Comparison of ENCODE assay signal across 16 cellular contexts in the genomic region with DNA sequence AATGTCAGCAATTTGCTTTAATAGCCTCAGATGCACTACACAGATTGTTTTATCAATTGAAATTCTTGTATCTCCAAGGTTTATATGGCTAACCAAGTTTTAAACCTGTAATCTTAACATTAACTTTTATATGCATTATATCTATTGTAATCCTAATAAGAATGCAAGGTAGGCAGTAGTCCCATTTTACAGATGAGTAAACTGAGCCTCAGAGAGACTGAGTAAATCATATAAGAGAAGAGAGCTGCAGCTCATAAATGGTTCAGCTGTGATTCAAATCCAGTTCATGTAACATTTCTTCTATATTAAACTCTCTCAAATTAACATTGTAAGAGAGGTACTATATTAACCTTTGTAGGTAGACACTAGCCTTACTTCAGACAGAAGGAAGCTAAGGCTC. TPM values are rescaled to one million over a fixed set of nuclear protein-coding genes. Genes with fewer than 3 reads are reported as not detected.
DNase-seq lines count a peak whose midpoint lies in the region; ATAC-seq, FAIRE-seq and TF ChIP-seq lines count a peak whose summit lies in the region.
"Had no signal": no experiment of that assay in that cellular context is flagged by ENCODE, and none has a peak within 500 bp of the region (broad histone marks: within the 10 kb centered on the region; RNA-seq: fewer than 3 reads in every experiment).

No MANE protein-coding gene starts in this region.

- H4K20me1 ChIP-seq in IMR-90 (ENCODE audit: insufficient read depth, low read length) = no peaks in the 10 kb centered on the region
- no peaks in the 10 kb centered on the region for H4K20me1 ChIP-seq in astrocyte (ENCODE audit: insufficient read depth, low read length)
- no peaks in the 10 kb centered on the region for H4K20me1 ChIP-seq in osteoblast (ENCODE audit: insufficient read depth, low read length)

- H3K4me1 Mint-ChIP-seq in astrocyte (ENCODE audit: low read depth, unreplicated experiment) (peaks cover 21% of the 10 kb centered on the region), immature natural killer cell (peaks cover 18 to 19% of the 10 kb centered on the region in 2 donors)
- H3K4me1 Mint-ChIP-seq in CD4-positive, alpha-beta memory T cell = peaks cover 6 to 24% (median 15%) of the 10 kb centered on the region in 4 donors
- H3K4me1 Mint-ChIP-seq: H9 had no signal

- in situ Hi-C loops in IMR-90 (cut with MboI; ENCODE audit: low sequenced_read_pairs) = no loop called here

- no peak for DNase-seq in A673 (ENCODE audit: low spot score)
- no peak for DNase-seq in IMR-90
- no peak for DNase-seq in astrocyte (ENCODE audit: low read depth)
- no peak for DNase-seq in osteoblast (ENCODE audit: insufficient read length, low spot score, missing footprints)
- no peak for DNase-seq in immature natural killer cell
- DNase-seq in CD4-positive, alpha-beta memory T cell = no peak
- DNase-seq: 8988T; CD4-positive, alpha-beta T cell; DMS153; GF-D8; H9 had no signal

- CTCF ChIA-PET in A673 (lab: Charles Lee) = no interaction called here
- CTCF ChIA-PET in IMR-90 (lab: Yijun Ruan, JAX) = no interaction called here
- CTCF ChIA-PET in CD4-positive, alpha-beta memory T cell (lab: Charles Lee; ENCODE audit: partially characterized antibody) = interaction anchor here (0.8 kb wide), 1 partner anchor 70 kb away, joined by 4 read pairs; no protein-coding TSS in a partner anchor

- H2BK120ac ChIP-seq in IMR-90 (ENCODE audit: low read depth, low read length) = no peak overlapping the region; the same call in 1 of the 2 replicates

- H3K79me2 ChIP-seq in astrocyte (ENCODE audit: insufficient read depth, low read length) (peaks cover 60% of the 10 kb centered on the region), osteoblast (ENCODE audit: insufficient read depth, low read length) (peaks cover 9% of the 10 kb centered on the region)

- TF ChIP-seq POLR2A in IMR-90 (IDR thresholded peaks at IDR 0.05; ENCODE audit: low read depth, low read length) = no peak

- TF ChIP-seq RAD21 in IMR-90 (IDR thresholded peaks at IDR 0.05; ENCODE audit: low read length) = no peak

- no TSS peak for BruUV-seq in A673 (replicated peaks; lab: Mats Ljungman, UMichigan)
- BruUV-seq in IMR-90 (replicated peaks; lab: Mats Ljungman, UMichigan) = no TSS peak

- no peak overlapping the region for H4K91ac ChIP-seq in IMR-90 (ENCODE audit: insufficient read depth, low read depth, low read length)

- H3K36me3 Mint-ChIP-seq in astrocyte (ENCODE audit: low read depth, unreplicated experiment) (peaks cover 20% of the 10 kb centered on the region), immature natural killer cell (peaks cover 0 to 3% (median 0%) of the 10 kb centered on the region in 3 donors)
- H3K36me3 Mint-ChIP-seq in CD4-positive, alpha-beta memory T cell = no peaks in the 10 kb centered on the region

- H3K4me3 ChIP-seq in A673 (ENCODE audit: low read depth, low read length, poor library complexity, severe bottlenecking) (no peak overlapping the region), IMR-90 (ENCODE audit: insufficient read depth, low read depth, low read length) (no peak overlapping the region), astrocyte (ENCODE audit: insufficient read depth, low read depth, low read length) (no peak overlapping the region), osteoblast (ENCODE audit: insufficient read depth, low read length) (no peak overlapping the region)
- H3K4me3 ChIP-seq in CD4-positive, alpha-beta memory T cell (ENCODE audit: low read length in 2 of 2) = no peak overlapping the region

- ATAC-seq in IMR-90 (ENCODE audit: low read depth) = no peak
- ATAC-seq in GM21390 (IDR thresholded peaks at IDR 0.05; ENCODE audit: unreplicated experiment) = no peak

- H3K23ac ChIP-seq in IMR-90 (ENCODE audit: low read depth, low read length) = no peak overlapping the region

- H3K9me1 ChIP-seq in IMR-90 (ENCODE audit: insufficient read depth, low read length) = peaks cover 14% of the 10 kb centered on the region

- H2AK9ac ChIP-seq in IMR-90 (replicated peaks; ENCODE audit: low read depth, low read length, poor library complexity) = no peak overlapping the region

- H4K8ac ChIP-seq in IMR-90 (ENCODE audit: low read depth in 2 of 2, low read length in 2 of 2) = peak overlapping the region; percentile 5 to 44; a peak in 1 of 4 replicates

- H3K4me1 ChIP-seq in A673 (ENCODE audit: insufficient read depth, low read length, poor library complexity, severe bottlenecking) (peaks cover 48% of the 10 kb centered on the region), IMR-90 (ENCODE audit: control insufficient read depth, insufficient read depth, low read length) (peaks cover 26% of the 10 kb centered on the region), astrocyte (ENCODE audit: insufficient read depth, low read length) (peaks cover 56% of the 10 kb centered on the region), osteoblast (ENCODE audit: insufficient read depth, low read length) (peaks cover 36% of the 10 kb centered on the region)
- H3K4me1 ChIP-seq in CD4-positive, alpha-beta memory T cell (ENCODE audit: insufficient read depth, low read length) = peaks cover 14% of the 10 kb centered on the region

- dilution Hi-C loops in IMR-90 (cut with HindIII; ENCODE audit: low sequenced_read_pairs, unreplicated experiment) = no loop called here

- H3K27ac Mint-ChIP-seq in astrocyte (ENCODE audit: unreplicated experiment) (no peak overlapping the region), immature natural killer cell (no peak overlapping the region)
- H3K27ac Mint-ChIP-seq in CD4-positive, alpha-beta memory T cell = no peak overlapping the region
- H3K27ac Mint-ChIP-seq: B cell; CD4-positive, alpha-beta T cell had no signal

- H4K5ac ChIP-seq in IMR-90 (ENCODE audit: low read depth, low read length) = no peak overlapping the region; the same call in 1 of the 2 replicates

- H3K4ac ChIP-seq in IMR-90 (ENCODE audit: low read depth, low read length) = peak overlapping the region; percentile 72; the same call in 1 of the 2 replicates

- H3K27me3 ChIP-seq in A673 (replicated peaks; ENCODE audit: insufficient read depth, low read depth, low read length, poor library complexity) = no peaks in the 10 kb centered on the region
- no peaks in the 10 kb centered on the region for H3K27me3 ChIP-seq in IMR-90 (ENCODE audit: control insufficient read depth, insufficient read depth, low read length)
- H3K27me3 ChIP-seq in astrocyte (ENCODE audit: insufficient read depth, low read length) = no peaks in the 10 kb centered on the region
- H3K27me3 ChIP-seq in osteoblast (ENCODE audit: insufficient read depth, low read length) = no peaks in the 10 kb centered on the region
- no peaks in the 10 kb centered on the region for H3K27me3 ChIP-seq in CD4-positive, alpha-beta memory T cell (ENCODE audit: insufficient read depth, low read length)

- no peak for TF ChIP-seq CTCF in A673 (conservative IDR thresholded peaks at IDR 0.05; ENCODE audit: low read depth, low read length)
- no peak for TF ChIP-seq CTCF in IMR-90 (conservative IDR thresholded peaks at IDR 0.05; ENCODE audit: low read depth, low read length)
- no peak for TF ChIP-seq CTCF in astrocyte (IDR thresholded peaks at IDR 0.05; ENCODE audit: insufficient read depth, low read depth, low read length)
- TF ChIP-seq CTCF in osteoblast (IDR thresholded peaks at IDR 0.05; ENCODE audit: extremely low read depth, low read depth, low read length) = no peak

- H3K27me3 Mint-ChIP-seq in astrocyte (ENCODE audit: low read depth, unreplicated experiment) = no peaks in the 10 kb centered on the region
- H3K27me3 Mint-ChIP-seq in immature natural killer cell (ENCODE audit: low read depth in 3 of 3) = peaks cover 0 to 9% (median 8%) of the 10 kb centered on the region in 3 donors
- H3K27me3 Mint-ChIP-seq in CD4-positive, alpha-beta memory T cell = no peaks in the 10 kb centered on the region
- H3K27me3 Mint-ChIP-seq: B cell; CD4-positive, alpha-beta T cell had no signal

- H3K18ac ChIP-seq in IMR-90 (ENCODE audit: low read depth, low read length) = peak overlapping the region; percentile 60; the same call in 1 of the 2 replicates

- H3K9me3 Mint-ChIP-seq in astrocyte (ENCODE audit: unreplicated experiment) = no peaks in the 10 kb centered on the region
- H3K9me3 Mint-ChIP-seq in immature natural killer cell = no peaks in the 10 kb centered on the region
- H3K9me3 Mint-ChIP-seq in CD4-positive, alpha-beta memory T cell = no peaks in the 10 kb centered on the region
- H3K9me3 Mint-ChIP-seq: CD4-positive, alpha-beta T cell; H9 had no signal

- POLR2A ChIA-PET in A673 (lab: Charles Lee; ENCODE audit: low non-redundant PET) = no interaction called here
- POLR2A ChIA-PET in IMR-90 (lab: Charles Lee; ENCODE audit: unreplicated experiment) = no interaction called here
- POLR2A ChIA-PET in CD4-positive, alpha-beta memory T cell (lab: Charles Lee; ENCODE audit: partially characterized antibody) = no interaction called here

- H3K4me3 Mint-ChIP-seq in astrocyte (ENCODE audit: unreplicated experiment) = no peak overlapping the region
- H3K4me3 Mint-ChIP-seq in immature natural killer cell = no peak overlapping the region
- H3K4me3 Mint-ChIP-seq in CD4-positive, alpha-beta memory T cell = no peak overlapping the region
- H3K4me3 Mint-ChIP-seq: B cell; CD4-positive, alpha-beta T cell; H9 had no signal

- no peak for FAIRE-seq in astrocyte (lab: Jason Lieb, UNC)
- FAIRE-seq: H1, HTR-8/SVneo had no signal

- H3K36me3 ChIP-seq in A673 (ENCODE audit: insufficient read depth, low read length, poor library complexity, severe bottlenecking) (peaks cover 59% of the 10 kb centered on the region), IMR-90 (ENCODE audit: control insufficient read depth, insufficient read depth, low read length) (peaks cover 23% of the 10 kb centered on the region), astrocyte (ENCODE audit: insufficient read depth, low read length) (peaks cover 55% of the 10 kb centered on the region), osteoblast (ENCODE audit: insufficient read depth, low read length) (peaks cover 9% of the 10 kb centered on the region)
- no peaks in the 10 kb centered on the region for H3K36me3 ChIP-seq in CD4-positive, alpha-beta memory T cell (ENCODE audit: insufficient read depth, low read length)

- H2BK5ac ChIP-seq in IMR-90 (ENCODE audit: low read depth, low read length, poor library complexity, severe bottlenecking) = peak overlapping the region; percentile 71

- H3K9ac ChIP-seq in IMR-90 (ENCODE audit: low read depth, low read length) = no peak overlapping the region
- no peak overlapping the region for H3K9ac ChIP-seq in astrocyte (ENCODE audit: low read length)

- H3K14ac ChIP-seq in IMR-90 (replicated peaks; ENCODE audit: low read depth, low read length) = no peak overlapping the region

- no peak overlapping the region for H2AK5ac ChIP-seq in IMR-90 (ENCODE audit: low read depth, low read length)

- peak overlapping the region; percentile 76; the same call in 1 of the 2 replicates for H3K4me2 ChIP-seq in IMR-90 (ENCODE audit: low read depth, low read length)
- H3K4me2 ChIP-seq in astrocyte (ENCODE audit: low read length) = peak overlapping the region; percentile 81
- no peak overlapping the region for H3K4me2 ChIP-seq in osteoblast (ENCODE audit: insufficient read depth, low read length)

- H2BK15ac ChIP-seq in IMR-90 (ENCODE audit: low read depth, low read length) = no peak overlapping the region

- H3K27ac ChIP-seq in A673 (ENCODE audit: low read depth, low read length, poor library complexity, severe bottlenecking) (peak overlapping the region; percentile 43), IMR-90 (ENCODE audit: insufficient read depth, low read length) (no peak overlapping the region), astrocyte (ENCODE audit: low read depth, low read length) (peak overlapping the region; percentile 52), osteoblast (ENCODE audit: low read depth, low read length) (peak overlapping the region; percentile 1)
- H3K27ac ChIP-seq in CD4-positive, alpha-beta memory T cell (ENCODE audit: low read depth, low read length) = no peak overlapping the region
- H3K27ac ChIP-seq: C4-2B had no signal

- H2AFZ ChIP-seq in IMR-90 (replicated peaks; ENCODE audit: low read length, poor library complexity) (no peak overlapping the region), astrocyte (ENCODE audit: low read depth, low read length) (no peak overlapping the region), osteoblast (ENCODE audit: low read length) (no peak overlapping the region)

- H3K79me1 ChIP-seq in IMR-90 (ENCODE audit: low read depth in 1 of 2, low read length in 2 of 2) = peaks cover 24 to 65% of the 10 kb centered on the region in 2 experiments

- no peaks in the 10 kb centered on the region for H3K9me3 ChIP-seq in A673 (ENCODE audit: low read depth, low read length, poor library complexity, severe bottlenecking)
- no peaks in the 10 kb centered on the region for H3K9me3 ChIP-seq in IMR-90 (ENCODE audit: control insufficient read depth, insufficient read depth, low read length)
- no peaks in the 10 kb centered on the region for H3K9me3 ChIP-seq in astrocyte (ENCODE audit: insufficient read depth, low read depth, low read length)
- no peaks in the 10 kb centered on the region for H3K9me3 ChIP-seq in osteoblast (ENCODE audit: low read depth, low read length)
- H3K9me3 ChIP-seq in CD4-positive, alpha-beta memory T cell (ENCODE audit: control insufficient read depth in 1 of 2, low read length in 2 of 2) = no peaks in the 10 kb centered on the region

- intact Hi-C loops in A673 (cut with micrococcal nuclease; ENCODE audit: unreplicated experiment) = no loop called here
- intact Hi-C loops in IMR-90 (cut with micrococcal nuclease) = no loop called here
- intact Hi-C loops in CD4-positive, alpha-beta memory T cell (cut with micrococcal nuclease) = no loop called here

- H3K56ac ChIP-seq in IMR-90 (ENCODE audit: extremely low read depth, insufficient read depth, low read length) = 0 out of 2 replicates have a peak overlapping the region, but pooled peaks have one; percentile 18

- peak overlapping the region; percentile 61; the same call in 1 of the 2 replicates for H2BK20ac ChIP-seq in IMR-90 (ENCODE audit: low read depth, low read length)

RNA-seq across cellular contexts. Expression of gene MALSU1, which starts 44.0 kb away (rescaled TPM):
- total RNA-seq in A673 (2021) = 92.1 and 92.6 TPM in 2 replicates
- 30.5 and 47.8 TPM in 2 replicates for total RNA-seq in IMR-90 (2012; rRNA removed)
- polyA plus RNA-seq in IMR-90 (2012; rRNA removed) = 36.0 and 54.4 TPM in 2 replicates
- 95.4 and 113 TPM in 2 replicates for polyA plus RNA-seq in IMR-90 (2012; cell fraction: cytosol; rRNA removed)
- polyA plus RNA-seq in IMR-90 (2012; cell fraction: nucleus; rRNA removed; ENCODE audit: low replicate concordance) = 33.6 and 35.6 TPM in 2 replicates
- total RNA-seq in astrocyte = 55.9 and 62.3 TPM in 2 replicates
- 38.4 and 43.6 TPM in 2 replicates for total RNA-seq in osteoblast
- polyA plus RNA-seq in immature natural killer cell = 10 to 100 TPM; 44.5 to 64.8 (median 47.6) TPM
- 10 to 100 TPM; 39.3 to 46.5 TPM for total RNA-seq in CD4-positive, alpha-beta memory T cell
- polyA plus RNA-seq in CD4-positive, alpha-beta memory T cell = 10 to 100 TPM; 56.0 to 82.5 TPM

Comparison
In these comparisons a context has a peak if more than half of its experiments do, and no peak if none do; other contexts are left out.
1. H3K27ac ChIP-seq: peak in A673 (single experiment), astrocyte (single experiment) and osteoblast (single experiment); none in IMR-90 (single experiment) and CD4-positive, alpha-beta memory T cell (single experiment).